8 cellular contexts compared by ENCODE assay signal in the genomic region with DNA sequence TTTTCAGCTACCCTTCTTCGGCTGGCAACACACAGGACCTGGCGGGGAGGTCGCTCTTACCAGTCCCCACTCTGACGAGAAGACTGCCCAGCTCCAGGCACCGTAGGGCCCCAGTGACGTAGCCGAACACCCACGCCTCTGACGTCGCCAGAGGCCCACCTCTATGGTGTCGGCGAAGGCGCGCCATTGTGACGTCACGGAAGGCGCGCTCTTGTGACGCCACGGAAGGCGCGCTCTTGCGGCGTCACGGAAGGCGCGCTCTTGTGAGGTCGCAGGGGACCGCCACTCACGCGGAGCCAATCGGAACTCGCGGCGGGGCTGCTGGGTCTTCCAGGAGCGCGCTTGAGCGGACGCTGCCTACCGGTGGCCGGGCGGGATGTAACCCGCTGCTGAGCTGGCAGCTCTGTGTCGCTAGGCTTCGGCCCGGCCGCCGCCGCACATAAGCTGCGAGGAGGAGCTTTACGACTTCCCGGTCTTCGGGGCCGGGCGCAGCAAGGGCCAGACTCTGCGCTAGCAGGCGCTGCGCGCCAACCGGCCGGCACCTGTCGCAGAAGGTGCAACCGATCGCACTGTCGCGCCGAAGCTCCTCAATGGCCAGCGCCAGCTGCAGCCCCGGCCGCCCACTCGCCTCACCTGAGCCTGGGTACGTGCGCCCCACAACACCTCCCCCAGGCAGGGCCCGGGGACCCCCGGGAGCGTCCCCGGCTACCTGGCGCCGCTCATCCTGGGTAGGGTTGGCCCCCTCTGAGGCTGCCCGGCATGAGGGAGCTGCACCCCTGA.
DNase-seq lines count a peak whose midpoint lies in the region; ATAC-seq and TF ChIP-seq lines count a peak whose summit lies in the region.
"Not testable (repeated sequence)": the region's sequence is repeated elsewhere in the genome, so short reads cannot be mapped to it uniquely, and the experiment has no call there.

No MANE protein-coding gene starts in this region.

- H3K4me3 Mint-ChIP-seq in activated naive CD4-positive, alpha-beta T cell treated with anti-CD3 and anti-CD28 coated beads, Interleukin-2, amount 50 U/mL, for 24 hours, result peak overlapping the region; percentile 91

- H3K27ac ChIP-seq in temporal lobe (ENCODE audit: low read depth, low read length), result peak overlapping the region; percentile 65

- TF ChIP-seq CTCF in GM10248 (IDR thresholded peaks at IDR 0.05; ENCODE audit: control extremely low read depth, extremely low read depth, low read depth, missing control alignments); NB4 (IDR thresholded peaks at IDR 0.05; ENCODE audit: low read depth, low read length): not testable (repeated sequence)

- H3K9me3 Mint-ChIP-seq in activated naive CD4-positive, alpha-beta T cell treated with anti-CD3 and anti-CD28 coated beads, Interleukin-2, amount 50 U/mL, for 24 hours, result not testable (repeated sequence)

- POLR2A ChIA-PET in GM10248 (lab: Yijun Ruan, JAX), result not testable (repeated sequence)

- CTCF ChIA-PET in GM10248 (lab: Yijun Ruan, JAX), result interaction anchor here (1.3 to 1.5 kb wide), 2 partner anchors 104 to 173 kb away, joined by 3 to 4 read pairs; no protein-coding TSS in a partner anchor

- not testable (repeated sequence) for H3K36me3 Mint-ChIP-seq in activated naive CD4-positive, alpha-beta T cell treated with anti-CD3 and anti-CD28 coated beads, Interleukin-2, amount 50 U/mL, for 24 hours

- H3K4me1 Mint-ChIP-seq in activated naive CD4-positive, alpha-beta T cell treated with anti-CD3 and anti-CD28 coated beads, Interleukin-2, amount 50 U/mL, for 24 hours, result not testable (repeated sequence)

- H3K27ac Mint-ChIP-seq in activated naive CD4-positive, alpha-beta T cell treated with anti-CD3 and anti-CD28 coated beads, Interleukin-2, amount 50 U/mL, for 24 hours, result peak overlapping the region; percentile 99

- TF ChIP-seq POLR2A in NB4 (IDR thresholded peaks at IDR 0.05; ENCODE audit: extremely low read depth, insufficient read length), result peak; percentile 51

- H3K4me3 ChIP-seq in NB4 (ENCODE audit: low read depth, low read length), result peak overlapping the region; percentile 62

- not testable (repeated sequence) for H3K27me3 Mint-ChIP-seq in activated naive CD4-positive, alpha-beta T cell treated with anti-CD3 and anti-CD28 coated beads, Interleukin-2, amount 50 U/mL, for 24 hours

- peak; percentile 100 for ATAC-seq in HG02571 (IDR thresholded peaks at IDR 0.05; ENCODE audit: unreplicated experiment)

- peak; percentile 91 for DNase-seq in GM10248 (ENCODE audit: extremely low spot score)
- DNase-seq in NB4 (ENCODE audit: low read depth), result peak; percentile 97
- peak; percentile 96 for DNase-seq in SK-N-DZ (ENCODE audit: low spot score)
- peak; percentile 47 for DNase-seq in glomerular endothelial cell (ENCODE audit: extremely low read depth, low read depth, low spot score)
- DNase-seq in occipital lobe (lab: John Stamatoyannopoulos, UW), result peak; percentile 93

Comparison
In these comparisons a context has a peak if more than half of its experiments do, and no peak if none do; other contexts are left out.
1. Peak in every context shown above with its lines: DNase-seq, ATAC-seq, H3K4me3 ChIP-seq and H3K27ac ChIP-seq.
2. DNase-seq: peak in every context shown above with its lines; median percentile 97 in NB4; 96 in SK-N-DZ; 93 in occipital lobe; 91 in GM10248; 47 in glomerular endothelial cell.